15 cellular contexts compared by ENCODE assay signal in the genomic region with DNA sequence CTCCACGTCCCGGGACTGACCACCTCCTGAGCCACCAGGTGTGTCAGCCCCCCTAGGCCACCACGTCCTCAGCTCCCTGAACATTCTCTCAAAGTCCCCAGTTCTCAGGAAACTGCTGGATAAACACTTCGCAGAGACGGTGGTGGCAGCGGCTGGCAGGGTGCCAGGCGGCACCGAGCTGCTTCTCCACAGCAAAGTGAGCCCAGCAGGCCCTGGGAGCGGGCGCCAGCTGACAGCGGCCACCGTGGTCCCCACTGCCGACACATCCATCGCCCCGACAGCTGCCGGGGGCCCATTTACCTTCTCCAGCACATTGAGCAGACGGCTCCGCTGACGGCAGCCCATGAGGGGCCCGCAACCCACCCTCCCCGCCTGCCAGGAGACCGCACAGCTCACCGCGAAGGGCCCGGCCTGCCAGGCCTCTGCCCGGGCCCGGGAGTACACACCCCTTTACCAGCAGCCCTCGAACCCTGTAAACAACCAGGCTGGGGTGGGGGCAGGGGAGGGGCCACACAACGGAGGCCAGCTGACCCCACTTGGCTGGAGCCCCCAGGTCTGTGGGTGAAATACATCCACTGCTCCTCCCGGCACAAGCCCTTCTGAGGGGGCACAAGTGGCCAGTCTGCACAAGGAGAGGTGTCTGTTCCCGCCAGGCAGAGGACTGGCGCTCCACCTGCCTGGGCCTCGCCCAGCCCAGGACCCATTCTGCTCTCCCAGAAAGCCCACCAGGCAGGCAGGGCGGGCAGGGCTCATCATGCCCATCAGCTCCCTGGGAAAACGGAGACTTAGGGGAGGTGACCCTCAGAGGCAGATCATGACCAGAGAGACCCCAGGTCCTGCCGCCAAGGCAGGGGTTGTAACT. TPM values are rescaled to one million over a fixed set of nuclear protein-coding genes. Genes with fewer than 3 reads are reported as not detected.
DNase-seq lines count a peak whose midpoint lies in the region; TF ChIP-seq lines count a peak whose summit lies in the region.
"Had no signal": no experiment of that assay in that cellular context is flagged by ENCODE, and none has a peak within 500 bp of the region (broad histone marks: within the 10 kb centered on the region; RNA-seq: fewer than 3 reads in every experiment).

No MANE protein-coding gene starts in this region.

- peak overlapping the region in 1 of 59 donors; percentile 12 for H3K4me3 ChIP-seq in dorsolateral prefrontal cortex
- peak overlapping the region in 1 of 2 donors; percentile 40 for H3K4me3 ChIP-seq in stomach smooth muscle (ENCODE audit: low read length in 2 of 2)
- H3K4me3 ChIP-seq: adrenal gland, colonic mucosa, PC-9 had no signal

- no peaks in the 10 kb centered on the region for H3K27me3 ChIP-seq in dorsolateral prefrontal cortex
- no peaks in the 10 kb centered on the region for H3K27me3 ChIP-seq in stomach smooth muscle (ENCODE audit: control insufficient read depth in 1 of 2, insufficient read depth in 2 of 2, low read length in 2 of 2)
- H3K27me3 ChIP-seq: adrenal gland, colonic mucosa had no signal

- no peak for TF ChIP-seq CTCF in dorsolateral prefrontal cortex (IDR thresholded peaks at IDR 0.05 in 54 of 56, conservative IDR thresholded peaks at IDR 0.05 in 2 of 56; ENCODE audit: low read depth in 1 of 56, partially characterized antibody in 56 of 56)

- H3K9ac ChIP-seq in stomach smooth muscle (ENCODE audit: low read length in 2 of 2), result peak overlapping the region in 1 of 2 donors; percentile 13

- H3K9me3 ChIP-seq in stomach smooth muscle (ENCODE audit: control insufficient read depth in 2 of 2, low read length in 2 of 2), result no peaks in the 10 kb centered on the region
- H3K9me3 ChIP-seq: adrenal gland, colonic mucosa had no signal

- peaks cover 49% of the 10 kb centered on the region for H3K4me1 ChIP-seq in stomach smooth muscle (ENCODE audit: control insufficient read depth, insufficient read depth, low read length)
- H3K4me1 ChIP-seq: colonic mucosa had no signal

- peaks cover 0 to 7% of the 10 kb centered on the region in 2 donors for H3K36me3 ChIP-seq in stomach smooth muscle (ENCODE audit: control insufficient read depth in 2 of 2, insufficient read depth in 2 of 2, low read length in 2 of 2)

- H3K27ac ChIP-seq in dorsolateral prefrontal cortex, result peak overlapping the region in 32 of 59 donors; percentile 8 to 77 (median 38)
- peak overlapping the region; percentile 31 for H3K27ac ChIP-seq in stomach smooth muscle (ENCODE audit: low read length)
- H3K27ac ChIP-seq: colonic mucosa, PC-9 had no signal

- intact Hi-C loops in dorsolateral prefrontal cortex (cut with DNase I), result no loop called here

- DNase-seq in NCI-H524 (lab: John Stamatoyannopoulos, UW), result peak; percentile 19 to 56
- no peak for DNase-seq in NCI-H524 treated with DMSO at 0.1 percent for 48 hours (lab: John Stamatoyannopoulos, UW)
- peak; percentile 91 for DNase-seq in NCI-H345 (lab: John Stamatoyannopoulos, UW)
- peak in 7 of 10 donors; percentile 47 to 73 (median 62) for DNase-seq in dorsolateral prefrontal cortex
- no peak for DNase-seq in middle frontal gyrus (ENCODE audit: extremely low spot score, low spot score)
- DNase-seq in hepatic stellate cell (ENCODE audit: low spot score), result no peak
- DNase-seq in EL, result no peak
- DNase-seq: activated T-cell treated with anti-CD3 and anti-CD28 coated beads for 4 hours, colonic mucosa, H7, Karpas-422, nephron progenitor cell, PC-9 had no signal

RNA-seq across cellular contexts. Expression of a gene that starts 10.5 kb away (rescaled TPM):
- 100 to 1,000 TPM in 5 of 120 experiments, 10 to 100 TPM in 115; 63.1 to 111 (median 79.7) TPM for total RNA-seq in dorsolateral prefrontal cortex

RNA-seq across cellular contexts. Expression of a gene that starts 15.8 kb away (rescaled TPM):
- total RNA-seq in dorsolateral prefrontal cortex, result 1 to 10 TPM in 49 of 120 experiments, under 1 TPM in 71; 0.32 to 3.2 (median 0.91) TPM

RNA-seq across cellular contexts. Expression of a gene that starts 32.1 kb away (rescaled TPM):
- total RNA-seq in dorsolateral prefrontal cortex, result 10 to 100 TPM; 23.3 to 52.5 (median 36.1) TPM

Comparison
In these comparisons a context has a peak if more than half of its experiments do, and no peak if none do; other contexts are left out.
1. DNase-seq: peak in NCI-H524 (2 of 2), NCI-H345 (single experiment) and dorsolateral prefrontal cortex (7 of 10); none in NCI-H524 treated with DMSO at 0.1 percent for 48 hours (single experiment), middle frontal gyrus (single experiment), hepatic stellate cell (single experiment) and EL (single experiment).